16 cellular contexts compared by ENCODE assay signal in genomic region chr13:106287351-106287750, GRCh38.
DNase-seq lines count a peak whose midpoint lies in the region; ATAC-seq and TF ChIP-seq lines count a peak whose summit lies in the region.
"Had no signal": no experiment of that assay in that cellular context is flagged by ENCODE, and none has a peak within 500 bp of the region (broad histone marks: within the 10 kb centered on the region; RNA-seq: fewer than 3 reads in every experiment).

No MANE protein-coding gene starts in this region.

- no peaks in the 10 kb centered on the region for H3K27me3 ChIP-seq in BLaER1 treated with 17β-estradiol and CSF1 and Interleukin-3, amounts not matched to agents 10 nM and 100 nM
- H3K27me3 ChIP-seq in mesenchymal stem cell (ENCODE audit: control insufficient read depth in 1 of 2, insufficient read depth in 1 of 2, low read length in 2 of 2) (no peaks in the 10 kb centered on the region), PC-9 (ENCODE audit: insufficient read depth, low read depth) (no peaks in the 10 kb centered on the region)

- DNase-seq in mesenchymal stem cell (no peak), progenitor cell of endocrine pancreas (ENCODE audit: low spot score, unreplicated experiment) (no peak), PC-9 (no peak)
- no peak for DNase-seq in activated CD8-positive, alpha-beta T cell treated with anti-CD3 and anti-CD28 coated beads, Interleukin-2, amount 10 ng/mL, durations not matched to agents 7 days and 5 days
- DNase-seq in activated CD8-positive, alpha-beta memory T cell treated with anti-CD3 and anti-CD28 coated beads, Interleukin-2, amount 50 U/mL, for 48 hours, result no peak
- DNase-seq: 8988T; AML-193; CD4-positive, alpha-beta memory T cell; COR-L47; GDM1 had no signal

- no peak overlapping the region for H2BK120ac ChIP-seq in mesenchymal stem cell (ENCODE audit: low read depth, low read length)

- H3K18ac ChIP-seq in mesenchymal stem cell (ENCODE audit: low read depth in 1 of 2, low read length in 2 of 2), result no peak overlapping the region

- no peaks in the 10 kb centered on the region for H3K27me3 Mint-ChIP-seq in progenitor cell of endocrine pancreas
- H3K27me3 Mint-ChIP-seq in activated CD8-positive, alpha-beta T cell treated with anti-CD3 and anti-CD28 coated beads, Interleukin-2, amount 10 ng/mL, durations not matched to agents 7 days and 5 days (ENCODE audit: low read depth), result no peaks in the 10 kb centered on the region
- H3K27me3 Mint-ChIP-seq: IgD-negative memory B cell had no signal

- H3K4me1 ChIP-seq in BLaER1 treated with 17β-estradiol and CSF1 and Interleukin-3, amounts not matched to agents 10 nM and 100 nM, result peaks cover 0 to 52% (median 39%) of the 10 kb centered on the region in 10 experiments; a peak in 16 of 20 replicates
- no peaks in the 10 kb centered on the region for H3K4me1 ChIP-seq in mesenchymal stem cell (ENCODE audit: control insufficient read depth, insufficient read depth, low read depth, low read length)
- H3K4me1 ChIP-seq in PC-9 (replicated peaks; ENCODE audit: insufficient read depth), result peaks cover 36% of the 10 kb centered on the region

- H2BK5ac ChIP-seq in mesenchymal stem cell (ENCODE audit: low read depth, low read length, poor library complexity, severe bottlenecking), result no peak overlapping the region

- no peak overlapping the region for H3K14ac ChIP-seq in mesenchymal stem cell (ENCODE audit: low read length in 2 of 2)

- H3K9me3 Mint-ChIP-seq in progenitor cell of endocrine pancreas (ENCODE audit: low read depth), result peaks cover 4% of the 10 kb centered on the region
- H3K9me3 Mint-ChIP-seq in activated CD8-positive, alpha-beta T cell treated with anti-CD3 and anti-CD28 coated beads, Interleukin-2, amount 10 ng/mL, durations not matched to agents 7 days and 5 days (ENCODE audit: insufficient read depth), result no peaks in the 10 kb centered on the region
- H3K9me3 Mint-ChIP-seq: IgD-negative memory B cell had no signal

- peak overlapping the region in 8 of 11 experiments; percentile 13 to 89 (median 38); a peak in 11 of 22 replicates for H3K4me2 ChIP-seq in BLaER1 treated with 17β-estradiol and CSF1 and Interleukin-3, amounts not matched to agents 10 nM and 100 nM
- H3K4me2 ChIP-seq in mesenchymal stem cell (ENCODE audit: low read length, poor library complexity, severe bottlenecking) (no peak overlapping the region), PC-9 (no peak overlapping the region)

- TF ChIP-seq CTCF in VCaP (conservative IDR thresholded peaks at IDR 0.05) (no peak), progenitor cell of endocrine pancreas (IDR thresholded peaks at IDR 0.05; ENCODE audit: unreplicated experiment) (no peak), PC-9 (conservative IDR thresholded peaks at IDR 0.05) (no peak)

- no peak overlapping the region for H2BK15ac ChIP-seq in mesenchymal stem cell (ENCODE audit: low read depth, poor library complexity, severe bottlenecking)

- no peak overlapping the region for H2BK12ac ChIP-seq in mesenchymal stem cell (ENCODE audit: low read length in 2 of 2)

- no peak overlapping the region for H3K23ac ChIP-seq in mesenchymal stem cell (ENCODE audit: low read length in 2 of 2)

- H4K8ac ChIP-seq in mesenchymal stem cell (ENCODE audit: low read length), result peak overlapping the region; percentile 60

- H3K9me2 ChIP-seq in PC-9 (ENCODE audit: insufficient read depth), result no peaks in the 10 kb centered on the region

- peak overlapping the region; percentile 57 for H3K27ac Mint-ChIP-seq in progenitor cell of endocrine pancreas
- no peak overlapping the region for H3K27ac Mint-ChIP-seq in activated CD8-positive, alpha-beta T cell treated with anti-CD3 and anti-CD28 coated beads, Interleukin-2, amount 10 ng/mL, durations not matched to agents 7 days and 5 days
- H3K27ac Mint-ChIP-seq: CD4-positive, alpha-beta memory T cell; IgD-negative memory B cell had no signal

- intact Hi-C loops in PC-9 (cut with micrococcal nuclease; ENCODE audit: unreplicated experiment), result no loop called here

- BruUV-seq in PC-9 (replicated peaks; lab: Mats Ljungman, UMichigan), result no TSS peak

- H3K4me3 Mint-ChIP-seq in progenitor cell of endocrine pancreas (ENCODE audit: low read depth), result no peak overlapping the region
- no peak overlapping the region for H3K4me3 Mint-ChIP-seq in activated CD8-positive, alpha-beta T cell treated with anti-CD3 and anti-CD28 coated beads, Interleukin-2, amount 10 ng/mL, durations not matched to agents 7 days and 5 days
- H3K4me3 Mint-ChIP-seq: CD4-positive, alpha-beta memory T cell; IgD-negative memory B cell had no signal

- H3K9ac ChIP-seq in BLaER1 treated with 17β-estradiol and CSF1 and Interleukin-3, amounts not matched to agents 10 nM and 100 nM, result no peak overlapping the region
- H3K9ac ChIP-seq in mesenchymal stem cell (ENCODE audit: low read length), result no peak overlapping the region

- peaks cover 11% of the 10 kb centered on the region for H3F3A ChIP-seq in PC-9 (ENCODE audit: insufficient read depth, low read depth)

- peak overlapping the region in 3 of 11 experiments; percentile 20 to 89 (median 26); a peak in 1 of 22 replicates for H3K27ac ChIP-seq in BLaER1 treated with 17β-estradiol and CSF1 and Interleukin-3, amounts not matched to agents 10 nM and 100 nM
- H3K27ac ChIP-seq in VCaP (0 out of 2 replicates have a peak overlapping the region, but pooled peaks have one; percentile 7), mesenchymal stem cell (ENCODE audit: low read length, poor library complexity, severe bottlenecking) (no peak overlapping the region), PC-9 (no peak overlapping the region)
- H3K27ac ChIP-seq: C4-2B had no signal

- no peak for ATAC-seq in HG03175 (IDR thresholded peaks at IDR 0.05; ENCODE audit: unreplicated experiment)
- ATAC-seq in activated CD8-positive, alpha-beta T cell treated with anti-CD3 and anti-CD28 coated beads, Interleukin-2, amount 10 ng/mL, durations not matched to agents 7 days and 5 days, result no peak
- ATAC-seq: HCT116 had no signal

- no peaks in the 10 kb centered on the region for H4K20me1 ChIP-seq in BLaER1 treated with 17β-estradiol and CSF1 and Interleukin-3, amounts not matched to agents 10 nM and 100 nM
- no peaks in the 10 kb centered on the region for H4K20me1 ChIP-seq in PC-9 (ENCODE audit: insufficient read depth)

- no peaks in the 10 kb centered on the region for H3K79me1 ChIP-seq in mesenchymal stem cell (replicated peaks; ENCODE audit: low read length, poor library complexity, severe bottlenecking)

- H3K4me1 Mint-ChIP-seq in progenitor cell of endocrine pancreas (ENCODE audit: low read depth), result peaks cover 23% of the 10 kb centered on the region
- H3K4me1 Mint-ChIP-seq in activated CD8-positive, alpha-beta T cell treated with anti-CD3 and anti-CD28 coated beads, Interleukin-2, amount 10 ng/mL, durations not matched to agents 7 days and 5 days (ENCODE audit: low read depth), result no peaks in the 10 kb centered on the region
- H3K4me1 Mint-ChIP-seq: CD4-positive, alpha-beta memory T cell; IgD-negative memory B cell had no signal

- H4K91ac ChIP-seq in mesenchymal stem cell (ENCODE audit: low read length), result no peak overlapping the region

- 100% methylated on average over 3 of the region's 6 CpGs for WGBS in mesenchymal stem cell

- POLR2A ChIA-PET in PC-9 (lab: Charles Lee; ENCODE audit: unreplicated experiment), result no interaction called here
- POLR2A ChIA-PET in activated CD8-positive, alpha-beta T cell treated with anti-CD3 and anti-CD28 coated beads, Interleukin-2, amount 10 ng/mL, durations not matched to agents 7 days and 5 days (lab: Charles Lee), result no interaction called here

- CTCF ChIA-PET in PC-9 (lab: Charles Lee), result no interaction called here
- CTCF ChIA-PET in activated CD8-positive, alpha-beta T cell treated with anti-CD3 and anti-CD28 coated beads, Interleukin-2, amount 10 ng/mL, durations not matched to agents 7 days and 5 days (lab: Charles Lee), result no interaction called here

- peaks cover 1% of the 10 kb centered on the region for H3K36me3 Mint-ChIP-seq in progenitor cell of endocrine pancreas (ENCODE audit: insufficient read depth)
- H3K36me3 Mint-ChIP-seq in activated CD8-positive, alpha-beta T cell treated with anti-CD3 and anti-CD28 coated beads, Interleukin-2, amount 10 ng/mL, durations not matched to agents 7 days and 5 days (ENCODE audit: low read depth), result no peaks in the 10 kb centered on the region
- H3K36me3 Mint-ChIP-seq: CD4-positive, alpha-beta memory T cell; IgD-negative memory B cell had no signal

- H3K36me3 ChIP-seq in BLaER1 treated with 17β-estradiol and CSF1 and Interleukin-3, amounts not matched to agents 10 nM and 100 nM, result no peaks in the 10 kb centered on the region
- no peaks in the 10 kb centered on the region for H3K36me3 ChIP-seq in mesenchymal stem cell (ENCODE audit: control insufficient read depth in 1 of 2, insufficient read depth in 2 of 2, low read depth in 1 of 2, low read length in 2 of 2)
- H3K36me3 ChIP-seq in PC-9 (ENCODE audit: low read depth), result no peaks in the 10 kb centered on the region

- H3K4me3 ChIP-seq in BLaER1 treated with 17β-estradiol and CSF1 and Interleukin-3, amounts not matched to agents 10 nM and 100 nM, result no peak overlapping the region
- H3K4me3 ChIP-seq in mesenchymal stem cell (ENCODE audit: insufficient read depth in 1 of 2, low read depth in 1 of 2, low read length in 2 of 2), result no peak overlapping the region
- H3K4me3 ChIP-seq in PC-9, result no peak overlapping the region

- no peaks in the 10 kb centered on the region for H3K79me2 ChIP-seq in PC-9 (ENCODE audit: low read depth)

- no peak overlapping the region for H3K4ac ChIP-seq in mesenchymal stem cell (ENCODE audit: low read depth in 1 of 2, low read length in 2 of 2)

- H2AK5ac ChIP-seq in mesenchymal stem cell (ENCODE audit: low read length, severe bottlenecking), result no peak overlapping the region

- peaks cover 0 to 38% (median 30%) of the 10 kb centered on the region in 11 experiments; a peak in 18 of 22 replicates for H3K9me3 ChIP-seq in BLaER1 treated with 17β-estradiol and CSF1 and Interleukin-3, amounts not matched to agents 10 nM and 100 nM (replicated peaks in 1 of 11)
- peaks cover 3% of the 10 kb centered on the region for H3K9me3 ChIP-seq in mesenchymal stem cell (ENCODE audit: control insufficient read depth, low read length)
- peaks cover 10% of the 10 kb centered on the region for H3K9me3 ChIP-seq in PC-9 (ENCODE audit: insufficient read depth, low read depth)

- no peak overlapping the region for H2AFZ ChIP-seq in mesenchymal stem cell (ENCODE audit: low read depth, low read length)
- no peak overlapping the region for H2AFZ ChIP-seq in PC-9

Comparison
In these comparisons a context has a peak if more than half of its experiments do, and no peak if none do; other contexts are left out.
1. H3K4me2 ChIP-seq: peak in BLaER1 treated with 17β-estradiol and CSF1 and Interleukin-3, amounts not matched to agents 10 nM and 100 nM (8 of 11); none in mesenchymal stem cell (single experiment) and PC-9 (single experiment).